In the genomic region with DNA sequence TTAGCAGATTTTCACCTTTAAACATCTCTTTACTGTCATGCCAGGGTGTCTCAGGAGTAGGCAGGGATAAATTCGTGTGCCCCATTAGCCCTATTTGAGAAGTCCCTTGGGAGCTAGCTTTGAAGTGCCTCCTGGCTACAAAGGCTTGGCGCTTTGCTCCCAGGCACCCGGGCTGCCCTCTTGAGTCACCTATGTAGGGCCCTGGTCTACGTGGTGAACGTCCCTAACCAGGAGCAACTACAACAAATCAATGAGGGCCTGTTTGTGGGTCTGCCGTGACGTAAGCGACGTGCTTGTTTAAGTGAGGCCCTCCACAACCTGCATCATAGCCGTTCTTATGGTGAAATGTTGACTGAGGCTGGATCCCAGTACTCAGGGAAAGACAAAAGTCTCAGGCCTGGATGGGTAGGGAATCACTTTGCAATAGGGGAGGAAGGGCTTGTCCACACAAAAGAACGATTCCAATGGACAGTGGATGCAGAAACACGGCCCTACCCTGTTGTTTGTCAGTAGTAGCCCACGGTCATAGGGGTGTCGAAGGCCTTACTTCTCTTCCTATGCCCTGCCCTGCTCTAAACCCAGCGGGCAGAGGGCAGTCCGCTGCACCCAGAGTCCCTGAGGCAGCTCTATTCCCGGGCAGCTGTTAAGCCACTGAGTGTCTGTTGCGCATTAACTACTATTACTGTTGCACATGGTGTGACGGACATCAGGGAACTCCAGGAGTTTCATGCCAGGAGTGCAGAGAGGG, we compare ENCODE assay signal across 16 cellular contexts.
DNase-seq lines count a peak whose midpoint lies in the region; ATAC-seq and TF ChIP-seq lines count a peak whose summit lies in the region.
"Had no signal": no experiment of that assay in that cellular context is flagged by ENCODE, and none has a peak within 500 bp of the region (broad histone marks: within the 10 kb centered on the region; RNA-seq: fewer than 3 reads in every experiment).

No MANE protein-coding gene starts in this region.

- ATAC-seq in left ventricle myocardium superior (no peak), right lobe of liver (peak; percentile 22 to 42 (median 30))

- H3K9me3 ChIP-seq in right lobe of liver (no peaks in the 10 kb centered on the region), mammary epithelial cell (replicated peaks; ENCODE audit: insufficient read depth, low read length) (no peaks in the 10 kb centered on the region)
- H3K9me3 ChIP-seq: SJCRH30 had no signal

- no peak overlapping the region for H3K4me3 ChIP-seq in right lobe of liver
- no peak overlapping the region for H3K4me3 ChIP-seq in mammary epithelial cell (replicated peaks in 1 of 3; ENCODE audit: insufficient read depth in 1 of 3, low read depth in 2 of 3, low read length in 3 of 3)
- H3K4me3 ChIP-seq: SJCRH30 had no signal

- no peak overlapping the region for H2AFZ ChIP-seq in mammary epithelial cell (ENCODE audit: low read depth, low read length)

- no peak for TF ChIP-seq CTCF in right lobe of liver (IDR thresholded peaks at IDR 0.05)
- no peak for TF ChIP-seq CTCF in mammary epithelial cell (conservative IDR thresholded peaks at IDR 0.05 in 1 of 2, IDR thresholded peaks at IDR 0.05 in 1 of 2; ENCODE audit: extremely low read depth in 1 of 2, insufficient read depth in 1 of 2, low read depth in 1 of 2, low read length in 2 of 2)

- 63% methylated on average over 5 of the region's 19 CpGs for WGBS in right lobe of liver (ENCODE audit: insufficient coverage, low coverage, low lambda C conversion rate, missing lambda C conversion rate)
- WGBS in mammary epithelial cell (ENCODE audit: low coverage, missing lambda C conversion rate), result 89% methylated on average over 15 of the region's 19 CpGs

- H3K9ac ChIP-seq in mammary epithelial cell (ENCODE audit: insufficient read depth, low read length), result no peak overlapping the region

- dilution Hi-C loops in mammary epithelial cell (cut with HindIII; ENCODE audit: low sequenced_read_pairs), result no loop called here

- H3K36me3 ChIP-seq in right lobe of liver, result no peaks in the 10 kb centered on the region
- no peaks in the 10 kb centered on the region for H3K36me3 ChIP-seq in mammary epithelial cell (ENCODE audit: insufficient read depth, low read length)
- H3K36me3 ChIP-seq: SJCRH30 had no signal

- peak; percentile 51 for DNase-seq in cardiac septum (ENCODE audit: low spot score)
- no peak for DNase-seq in left ventricle myocardium superior
- DNase-seq in NCI-H345 treated with DMSO at 0.1 percent for 48 hours (lab: John Stamatoyannopoulos, UW; ENCODE audit: unreplicated experiment), result peak; percentile 3
- DNase-seq in right lobe of liver, result no peak
- DNase-seq in midbrain (lab: John Stamatoyannopoulos, UW), result no peak
- DNase-seq in NAMALWA (ENCODE audit: low spot score), result no peak
- DNase-seq in mammary epithelial cell, result no peak
- DNase-seq: AML-193; CD4-positive, alpha-beta memory T cell; H9; IMR-90; NCI-H1694; NCI-H526; OCI-M1; SJCRH30 had no signal

- CTCF ChIA-PET in mammary epithelial cell (lab: Charles Lee; ENCODE audit: low non-redundant PET), result no interaction called here

- BruUV-seq in mammary epithelial cell (replicated peaks; lab: Mats Ljungman, UMichigan), result no TSS peak

- TF ChIP-seq POLR2A in right lobe of liver (IDR thresholded peaks at IDR 0.05), result no peak

- intact Hi-C loops in cardiac septum (cut with DNase I), result loop anchor here (5.0 kb wide), 1 partner anchor 98 kb away; no protein-coding TSS in a partner anchor
- intact Hi-C loops in left ventricle myocardium superior (cut with micrococcal nuclease), result no loop called here
- intact Hi-C loops in right lobe of liver (cut with DNase I), result loop anchor here (10.0 kb wide), 2 partner anchors 85 to 235 kb away; no protein-coding TSS in a partner anchor
- intact Hi-C loops in mammary epithelial cell (cut with micrococcal nuclease), result loop anchor here (5.0 kb wide), 1 partner anchor 112 kb away; no protein-coding TSS in a partner anchor

- no peak overlapping the region for H3K27ac ChIP-seq in right lobe of liver
- H3K27ac ChIP-seq in mammary epithelial cell (ENCODE audit: insufficient read depth, low read depth, low read length), result no peak overlapping the region
- H3K27ac ChIP-seq: RWPE1, SJCRH30 had no signal

- H3K79me2 ChIP-seq in mammary epithelial cell (ENCODE audit: insufficient read depth, low read length), result no peaks in the 10 kb centered on the region

- H3K27me3 ChIP-seq in right lobe of liver (no peaks in the 10 kb centered on the region), mammary epithelial cell (ENCODE audit: insufficient read depth, low read length) (peaks cover 2% of the 10 kb centered on the region)

- H3K4me1 ChIP-seq in right lobe of liver (peaks cover 0 to 11% (median 5%) of the 10 kb centered on the region in 4 donors), mammary epithelial cell (ENCODE audit: insufficient read depth, low read length) (peaks cover 10% of the 10 kb centered on the region)
- H3K4me1 ChIP-seq: SJCRH30 had no signal

- in situ Hi-C loops in mammary epithelial cell (cut with MboI; ENCODE audit: low sequenced_read_pairs in 2 of 2), result no loop called here

- no peak overlapping the region for H3K4me2 ChIP-seq in mammary epithelial cell (ENCODE audit: insufficient read depth, low read depth, low read length)

- no peaks in the 10 kb centered on the region for H4K20me1 ChIP-seq in mammary epithelial cell (ENCODE audit: insufficient read depth, low read length)

Comparison
In these comparisons a context has a peak if more than half of its experiments do, and no peak if none do; other contexts are left out.
1. DNase-seq: peak in cardiac septum (single experiment) and NCI-H345 treated with DMSO at 0.1 percent for 48 hours (single experiment); none in left ventricle myocardium superior (single experiment), right lobe of liver (0 of 3), midbrain (single experiment), NAMALWA (single experiment) and mammary epithelial cell (single experiment).